ENCODE assay signal across 9 cellular contexts in genomic region chr6:113879186-113880096, GRCh38. TPM values are rescaled to one million over a fixed set of nuclear protein-coding genes. Genes with fewer than 3 reads are reported as not detected.
DNase-seq lines count a peak whose midpoint lies in the region; ATAC-seq and TF ChIP-seq lines count a peak whose summit lies in the region.
"Had no signal": no experiment of that assay in that cellular context is flagged by ENCODE, and none has a peak within 500 bp of the region (broad histone marks: within the 10 kb centered on the region; RNA-seq: fewer than 3 reads in every experiment).

No MANE protein-coding gene starts in this region.

- peaks cover 6% of the 10 kb centered on the region for H3K4me1 ChIP-seq in mammary epithelial cell (ENCODE audit: insufficient read depth, low read length)

- no peaks in the 10 kb centered on the region for H3K79me2 ChIP-seq in mammary epithelial cell (ENCODE audit: insufficient read depth, low read length)

- H3K36me3 ChIP-seq in mammary epithelial cell (ENCODE audit: insufficient read depth, low read length) = no peaks in the 10 kb centered on the region
- H3K36me3 ChIP-seq: BLaER1 treated with 17β-estradiol and CSF1 and Interleukin-3, amounts not matched to agents 10 nM and 100 nM had no signal

- no peak overlapping the region for H3K27ac ChIP-seq in mammary epithelial cell (ENCODE audit: insufficient read depth, low read depth, low read length)
- H3K27ac ChIP-seq: BLaER1 treated with 17β-estradiol and CSF1 and Interleukin-3, amounts not matched to agents 10 nM and 100 nM had no signal

- intact Hi-C loops in mammary epithelial cell (cut with micrococcal nuclease) = loop anchor here (1.0 to 2.0 kb wide), 6 partner anchors 20 to 1099 kb away; no protein-coding TSS in a partner anchor

- no TSS peak for BruUV-seq in mammary epithelial cell (replicated peaks; lab: Mats Ljungman, UMichigan)

- no peak overlapping the region for H2AFZ ChIP-seq in mammary epithelial cell (ENCODE audit: low read depth, low read length)

- H3K4me3 ChIP-seq in mammary epithelial cell (replicated peaks in 1 of 3; ENCODE audit: insufficient read depth in 1 of 3, low read depth in 2 of 3, low read length in 3 of 3) = no peak overlapping the region
- H3K4me3 ChIP-seq: BLaER1 treated with 17β-estradiol and CSF1 and Interleukin-3, amounts not matched to agents 10 nM and 100 nM had no signal

- ATAC-seq in GM21737 (IDR thresholded peaks at IDR 0.05; ENCODE audit: unreplicated experiment) = peak; percentile 97

- TF ChIP-seq CTCF in mammary epithelial cell (conservative IDR thresholded peaks at IDR 0.05 in 1 of 2, IDR thresholded peaks at IDR 0.05 in 1 of 2; ENCODE audit: extremely low read depth in 1 of 2, insufficient read depth in 1 of 2, low read depth in 1 of 2, low read length in 2 of 2) = peak; percentile 71 to 87

- no peak overlapping the region for H3K4me2 ChIP-seq in mammary epithelial cell (ENCODE audit: insufficient read depth, low read depth, low read length)

- H3K9ac ChIP-seq in mammary epithelial cell (ENCODE audit: insufficient read depth, low read length) = no peak overlapping the region
- H3K9ac ChIP-seq: BLaER1 treated with 17β-estradiol and CSF1 and Interleukin-3, amounts not matched to agents 10 nM and 100 nM had no signal

- dilution Hi-C loops in mammary epithelial cell (cut with HindIII; ENCODE audit: low sequenced_read_pairs) = no loop called here

- DNase-seq in SIG-M5 treated with dmso at 0.1 percent for 504 hours (lab: John Stamatoyannopoulos, UW; ENCODE audit: unreplicated experiment) = peak; percentile 56
- no peak for DNase-seq in SIG-M5 (lab: John Stamatoyannopoulos, UW)
- DNase-seq in HuH-7 (ENCODE audit: low spot score) = peak; percentile 61
- DNase-seq in NCI-H82 treated with DMSO at 0.1 percent for 48 hours (lab: John Stamatoyannopoulos, UW; ENCODE audit: unreplicated experiment) = peak; percentile 51
- DNase-seq in mammary epithelial cell = peak; percentile 64
- DNase-seq in kidney glomerular epithelial cell (lab: John Stamatoyannopoulos, UW) = peak; percentile 80
- peak; percentile 73 for DNase-seq in stromal cell of bone marrow (ENCODE audit: low read depth)

- H4K20me1 ChIP-seq in mammary epithelial cell (ENCODE audit: insufficient read depth, low read length) = no peaks in the 10 kb centered on the region
- H4K20me1 ChIP-seq: BLaER1 treated with 17β-estradiol and CSF1 and Interleukin-3, amounts not matched to agents 10 nM and 100 nM had no signal

- CTCF ChIA-PET in mammary epithelial cell (lab: Charles Lee; ENCODE audit: low non-redundant PET) = interaction anchor here (0.6 to 0.7 kb wide), 4 partner anchors 18 to 725 kb away, joined by 4 to 11 read pairs (median 6); no protein-coding TSS in a partner anchor

- in situ Hi-C loops in mammary epithelial cell (cut with MboI; ENCODE audit: low sequenced_read_pairs in 2 of 2) = loop anchor here (10.0 to 25.0 kb wide), 5 partner anchors 465 to 1105 kb away; no protein-coding TSS in a partner anchor

- H3K27me3 ChIP-seq in mammary epithelial cell (ENCODE audit: insufficient read depth, low read length) = no peaks in the 10 kb centered on the region
- H3K27me3 ChIP-seq: BLaER1 treated with 17β-estradiol and CSF1 and Interleukin-3, amounts not matched to agents 10 nM and 100 nM had no signal

- WGBS in mammary epithelial cell (ENCODE audit: low coverage, missing lambda C conversion rate) = 27% methylated on average over 6 of the region's 6 CpGs

- no peaks in the 10 kb centered on the region for H3K9me3 ChIP-seq in mammary epithelial cell (replicated peaks; ENCODE audit: insufficient read depth, low read length)
- H3K9me3 ChIP-seq: BLaER1 treated with 17β-estradiol and CSF1 and Interleukin-3, amounts not matched to agents 10 nM and 100 nM had no signal

RNA-seq across cellular contexts. Expression of gene MARCKS, which starts 22.3 kb away (rescaled TPM):
- 100 to 1,000 TPM in 1 of 2 donors, 10 to 100 TPM in 1; 65.4 to 171 TPM for total RNA-seq in mammary epithelial cell
- 16.0 TPM for polyA plus RNA-seq in mammary epithelial cell
- 17.5 TPM for polyA minus RNA-seq in mammary epithelial cell
